Comparison of ENCODE assay signal across 9 cellular contexts in genomic region chr5:141100243-141100805, GRCh38. TPM values are rescaled to one million over a fixed set of nuclear protein-coding genes. Genes with fewer than 3 reads are reported as not detected.
DNase-seq lines count a peak whose midpoint lies in the region; ATAC-seq and TF ChIP-seq lines count a peak whose summit lies in the region.
"Had no signal": no experiment of that assay in that cellular context is flagged by ENCODE, and none has a peak within 500 bp of the region (broad histone marks: within the 10 kb centered on the region; RNA-seq: fewer than 3 reads in every experiment).

PCDHB3 (plus strand) TSS chr5:141100473; CDS start chr5:141100650, 177 bp downstream.

- peaks cover 31% of the 10 kb centered on the region for H3K9me3 Mint-ChIP-seq in HFFc6
- peaks cover 25% of the 10 kb centered on the region for H3K9me3 Mint-ChIP-seq in activated CD4-positive, alpha-beta memory T cell treated with anti-CD3 and anti-CD28 coated beads for 36 hours
- H3K9me3 Mint-ChIP-seq in CD14-positive monocyte: peaks cover 18 to 47% (median 43%) of the 10 kb centered on the region in 7 donors

- no peak for ATAC-seq in HG02884 (IDR thresholded peaks at IDR 0.05; ENCODE audit: unreplicated experiment)

- peak within 1 kb of the TSS; percentile 17 for H3K4me3 ChIP-seq in AG10803 (ENCODE audit: low read length)
- H3K4me3 ChIP-seq: cardiac muscle cell had no signal

- peaks cover 3% of the 10 kb centered on the region; the same call in 1 of the 2 replicates for H3K27me3 Mint-ChIP-seq in HFFc6 (ENCODE audit: insufficient read depth)
- H3K27me3 Mint-ChIP-seq in activated CD4-positive, alpha-beta memory T cell treated with anti-CD3 and anti-CD28 coated beads for 36 hours: peaks cover 31% of the 10 kb centered on the region
- H3K27me3 Mint-ChIP-seq in CD14-positive monocyte (ENCODE audit: low read depth in 3 of 3): peaks cover 8 to 29% (median 18%) of the 10 kb centered on the region in 3 donors

- H3K27ac Mint-ChIP-seq in HFFc6: peak within 1 kb of the TSS; percentile 36
- no peak within 1 kb of the TSS for H3K27ac Mint-ChIP-seq in activated CD4-positive, alpha-beta memory T cell treated with anti-CD3 and anti-CD28 coated beads for 36 hours
- no peak within 1 kb of the TSS for H3K27ac Mint-ChIP-seq in CD14-positive monocyte

- POLR2A ChIA-PET in activated CD4-positive, alpha-beta memory T cell treated with anti-CD3 and anti-CD28 coated beads for 36 hours (lab: Charles Lee): no interaction called here

- intact Hi-C loops in activated CD4-positive, alpha-beta memory T cell treated with anti-CD3 and anti-CD28 coated beads for 36 hours (cut with micrococcal nuclease): no loop called here
- intact Hi-C loops in CD14-positive monocyte (cut with micrococcal nuclease): no loop called here

- TF ChIP-seq CTCF in AG10803 (conservative IDR thresholded peaks at IDR 0.05; ENCODE audit: low read length) (peak; percentile 33), HFFc6 (IDR thresholded peaks at IDR 0.05) (peak; percentile 84), CD14-positive monocyte (IDR thresholded peaks at IDR 0.05) (no peak)

- H3K4me1 Mint-ChIP-seq in HFFc6 (ENCODE audit: low read depth): peaks cover 16% of the 10 kb centered on the region
- peaks cover 1% of the 10 kb centered on the region for H3K4me1 Mint-ChIP-seq in activated CD4-positive, alpha-beta memory T cell treated with anti-CD3 and anti-CD28 coated beads for 36 hours (ENCODE audit: low read depth)
- no peaks in the 10 kb centered on the region for H3K4me1 Mint-ChIP-seq in CD14-positive monocyte

- DNase-seq in AG10803 (ENCODE audit: low read depth): peak; percentile 32
- DNase-seq in HFFc6: peak; percentile 68
- peak; percentile 57 for DNase-seq in activated CD4-positive, alpha-beta memory T cell treated with anti-CD3 and anti-CD28 coated beads for 36 hours
- DNase-seq in hippocampal formation (lab: John Stamatoyannopoulos, UW): peak; percentile 6 to 30
- peak; percentile 14 for DNase-seq in stimulated activated CD8-positive, alpha-beta memory T cell treated with anti-CD3 and anti-CD28 coated beads, Interleukin-4, amount 100 ng/mL, for 24 hours (ENCODE audit: low read depth)
- no peak for DNase-seq in NCI-H446 treated with DMSO at 0.1 percent for 48 hours (lab: John Stamatoyannopoulos, UW)
- DNase-seq in CD14-positive monocyte (ENCODE audit: low spot score): no peak

- H3K36me3 Mint-ChIP-seq in HFFc6 (ENCODE audit: low read depth) (peaks cover 13% of the 10 kb centered on the region), CD14-positive monocyte (peaks cover 0 to 2% of the 10 kb centered on the region in 2 donors)
- H3K36me3 Mint-ChIP-seq in activated CD4-positive, alpha-beta memory T cell treated with anti-CD3 and anti-CD28 coated beads for 36 hours: peaks cover 13% of the 10 kb centered on the region

- CTCF ChIA-PET in activated CD4-positive, alpha-beta memory T cell treated with anti-CD3 and anti-CD28 coated beads for 36 hours (lab: Charles Lee): no interaction called here

- H3K4me3 Mint-ChIP-seq in HFFc6 (peak within 1 kb of the TSS; percentile 81), CD14-positive monocyte (no peak within 1 kb of the TSS)
- H3K4me3 Mint-ChIP-seq in activated CD4-positive, alpha-beta memory T cell treated with anti-CD3 and anti-CD28 coated beads for 36 hours: no peak within 1 kb of the TSS

RNA-seq across cellular contexts. Expression of gene PCDHB3, which starts in this region (rescaled TPM):
- total RNA-seq in HFFc6 (2021; fragmentation: NEBNext Ultra II Directional; extraction: Animal tissue kit (Norgen Biotek cat#: 25700)): under 1 TPM; 0.20 to 0.36 (median 0.30) TPM
- not detected for total RNA-seq in activated CD4-positive, alpha-beta memory T cell treated with anti-CD3 and anti-CD28 coated beads for 36 hours
- not detected for polyA plus RNA-seq in CD14-positive monocyte

Comparison
In these comparisons a context has a peak if more than half of its experiments do, and no peak if none do; other contexts are left out.
1. Peak in DNase-seq in HFFc6; RNA of the gene not detected or under 1 TPM.
2. Peak in DNase-seq in activated CD4-positive, alpha-beta memory T cell treated with anti-CD3 and anti-CD28 coated beads for 36 hours; RNA of the gene not detected or under 1 TPM.
3. DNase-seq: peak in AG10803 (single experiment), hippocampal formation (2 of 2) and stimulated activated CD8-positive, alpha-beta memory T cell treated with anti-CD3 and anti-CD28 coated beads, Interleukin-4, amount 100 ng/mL, for 24 hours (single experiment); none in NCI-H446 treated with DMSO at 0.1 percent for 48 hours (single experiment) and CD14-positive monocyte (single experiment).